9 cellular contexts compared by ENCODE assay signal in the genomic region with DNA sequence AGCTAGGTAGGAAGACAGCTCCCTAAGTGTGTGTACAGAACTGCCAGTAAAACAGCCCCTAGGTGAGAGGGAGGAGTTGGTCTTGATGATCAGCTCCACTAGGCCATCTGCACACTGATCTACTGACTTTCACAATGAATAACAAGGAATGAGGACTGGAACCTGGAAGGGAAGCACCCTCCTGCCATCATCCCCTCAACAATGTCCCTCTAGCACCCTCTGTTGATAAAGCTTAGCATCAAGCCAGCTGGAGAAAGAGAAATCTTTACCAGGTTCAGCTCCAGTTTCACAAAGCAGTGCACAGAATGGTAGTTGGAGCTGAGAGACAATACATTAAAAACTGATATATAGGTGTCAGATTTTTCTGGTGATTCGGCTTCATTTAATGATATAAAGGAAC. TPM values are rescaled to one million over a fixed set of nuclear protein-coding genes. Genes with fewer than 3 reads are reported as not detected.
DNase-seq lines count a peak whose midpoint lies in the region; ATAC-seq and TF ChIP-seq lines count a peak whose summit lies in the region.
"Had no signal": no experiment of that assay in that cellular context is flagged by ENCODE, and none has a peak within 500 bp of the region (broad histone marks: within the 10 kb centered on the region; RNA-seq: fewer than 3 reads in every experiment).

No MANE protein-coding gene starts in this region.

- peak; percentile 11 for DNase-seq in GM04503 (ENCODE audit: low read depth)
- DNase-seq in OCI-M1 (lab: John Stamatoyannopoulos, UW): peak; percentile 55
- DNase-seq in foreskin keratinocyte: peak; percentile 75 to 87
- no peak for DNase-seq in natural killer cell
- no peak for DNase-seq in left cardiac atrium
- no peak for DNase-seq in mesothelial cell of epicardium (ENCODE audit: low spot score in 2 of 2, unreplicated experiment in 2 of 2)
- no peak for DNase-seq in erythroblast (lab: John Stamatoyannopoulos, UW)
- DNase-seq: naive B cell had no signal

- H3K9me3 Mint-ChIP-seq in natural killer cell (peaks cover 9 to 17% of the 10 kb centered on the region in 2 donors), mesothelial cell of epicardium (peaks cover 18% of the 10 kb centered on the region)

- H3K36me3 Mint-ChIP-seq in natural killer cell (no peaks in the 10 kb centered on the region), mesothelial cell of epicardium (no peaks in the 10 kb centered on the region)
- H3K36me3 Mint-ChIP-seq: naive B cell had no signal

- H3K27ac ChIP-seq in foreskin keratinocyte: peak overlapping the region; percentile 63

- no peaks in the 10 kb centered on the region for H3K27me3 Mint-ChIP-seq in natural killer cell (ENCODE audit: low read depth in 2 of 2)
- peaks cover 6% of the 10 kb centered on the region for H3K27me3 Mint-ChIP-seq in mesothelial cell of epicardium (ENCODE audit: low read depth)

- ATAC-seq in HG03103 (IDR thresholded peaks at IDR 0.05; ENCODE audit: low read depth, unreplicated experiment): peak; percentile 62
- ATAC-seq in foreskin keratinocyte: peak; percentile 74
- no peak for ATAC-seq in natural killer cell
- ATAC-seq in left cardiac atrium: no peak

- no peaks in the 10 kb centered on the region for H3K27me3 ChIP-seq in foreskin keratinocyte

- H3K4me1 ChIP-seq in foreskin keratinocyte: peaks cover 12% of the 10 kb centered on the region

- intact Hi-C loops in natural killer cell (cut with micrococcal nuclease): no loop called here
- intact Hi-C loops in left cardiac atrium (cut with DNase I): no loop called here

- no peaks in the 10 kb centered on the region for H3K4me1 Mint-ChIP-seq in natural killer cell
- peaks cover 3% of the 10 kb centered on the region for H3K4me1 Mint-ChIP-seq in mesothelial cell of epicardium
- H3K4me1 Mint-ChIP-seq: naive B cell had no signal

- no peak overlapping the region for H3K4me3 Mint-ChIP-seq in natural killer cell
- H3K4me3 Mint-ChIP-seq in mesothelial cell of epicardium: no peak overlapping the region
- H3K4me3 Mint-ChIP-seq: naive B cell had no signal

- TF ChIP-seq CTCF in foreskin keratinocyte (conservative IDR thresholded peaks at IDR 0.05): peak; percentile 90
- TF ChIP-seq CTCF in natural killer cell (IDR thresholded peaks at IDR 0.05): no peak
- TF ChIP-seq CTCF in mesothelial cell of epicardium (IDR thresholded peaks at IDR 0.05; ENCODE audit: unreplicated experiment): no peak

- no peak for TF ChIP-seq POLR2A in erythroblast (IDR thresholded peaks at IDR 0.05; ENCODE audit: low read length)

- H3K27ac Mint-ChIP-seq in natural killer cell: no peak overlapping the region
- no peak overlapping the region for H3K27ac Mint-ChIP-seq in mesothelial cell of epicardium

RNA-seq across cellular contexts. Expression of gene IRAK1BP1, which starts 57.2 kb away (rescaled TPM):
- total RNA-seq in foreskin keratinocyte: 3.8 and 3.9 TPM in 2 replicates
- 1.9 and 2.0 TPM in 2 replicates for polyA plus RNA-seq in foreskin keratinocyte
- 1 to 10 TPM in 2 of 3 donors, under 1 TPM in 1; 0.56 to 1.5 (median 1.5) TPM for total RNA-seq in natural killer cell
- total RNA-seq in left cardiac atrium: 1 to 10 TPM; 2.3 to 2.5 TPM
- total RNA-seq in mesothelial cell of epicardium: 6.3 to 7.8 TPM (median 7.8 TPM) in 3 replicates

Comparison
In these comparisons a context has a peak if more than half of its experiments do, and no peak if none do; other contexts are left out.
1. DNase-seq: peak in GM04503 (single experiment), OCI-M1 (single experiment) and foreskin keratinocyte (2 of 2); none in natural killer cell (single experiment), left cardiac atrium (single experiment), mesothelial cell of epicardium (0 of 2) and erythroblast (0 of 2).
2. ATAC-seq: peak in HG03103 (single experiment) and foreskin keratinocyte (single experiment); none in natural killer cell (0 of 3) and left cardiac atrium (0 of 2).